18 cellular contexts compared by ENCODE assay signal in the genomic region with DNA sequence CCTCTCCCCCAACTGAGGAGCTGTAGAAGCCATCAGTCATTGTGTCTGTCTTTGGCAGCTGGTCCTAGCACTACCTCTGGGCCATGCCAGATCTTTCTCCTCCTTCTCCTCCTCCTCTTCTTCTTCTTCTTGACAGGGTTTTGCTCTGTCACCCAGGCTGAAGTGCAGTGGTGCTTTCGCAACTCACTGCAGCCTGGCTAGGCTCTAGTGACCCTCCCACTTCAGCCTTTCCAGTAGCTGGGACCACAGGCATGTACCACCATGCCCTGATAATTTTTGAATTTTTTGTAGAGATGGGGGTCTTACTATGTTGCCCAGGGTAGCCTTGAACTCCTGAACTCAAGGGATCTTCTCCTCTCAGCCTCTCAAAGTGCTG.
"Had no signal": no experiment of that assay in that cellular context is flagged by ENCODE, and none has a peak within 500 bp of the region (broad histone marks: within the 10 kb centered on the region; RNA-seq: fewer than 3 reads in every experiment).

No MANE protein-coding gene starts in this region.

- H3K4me3 ChIP-seq: gastroesophageal sphincter, lower lobe of right lung, skin epidermis, upper lobe of left lung had no signal

- H3K27me3 ChIP-seq: brain microvascular endothelial cell, upper lobe of left lung had no signal

- H3K27ac ChIP-seq: brain microvascular endothelial cell, gastroesophageal sphincter, lower lobe of right lung, skin epidermis, upper lobe of left lung had no signal

- H3K4me2 ChIP-seq: SK-N-SH had no signal

- H3K9me3 ChIP-seq: gastroesophageal sphincter, lower lobe of right lung, SK-N-SH, upper lobe of left lung had no signal

- H3K9ac ChIP-seq: SK-N-SH had no signal

- H3K36me3 ChIP-seq: brain microvascular endothelial cell, gastroesophageal sphincter, lower lobe of right lung, upper lobe of left lung had no signal

- DNase-seq: activated B cell treated with CpG ODN at 0.5 μM for 24 hours; activated CD4-positive, alpha-beta T cell treated with anti-CD3 and anti-CD28 coated beads, Interleukin-2, amount 50 U/mL, for 1 hour; activated CD8-positive, alpha-beta memory T cell treated with anti-CD3 and anti-CD28 coated beads, Interleukin-2, amount 50 U/mL, for 4 hours; activated effector memory CD4-positive, alpha-beta T cell treated with Interleukin-2 at 50 U/mL for 16 hours; activated naive CD8-positive, alpha-beta T cell treated with anti-CD3 and anti-CD28 coated beads, Interleukin-2, amount 50 U/mL, for 24 hours; activated T-cell treated with anti-CD3 and anti-CD28 coated beads, Interleukin-2, amount 50 U/mL, for 4 hours; brain microvascular endothelial cell; cortex of kidney; left colon; lower lobe of right lung; retina; SK-N-SH; stimulated activated CD4-positive, alpha-beta T cell treated with anti-CD3 and anti-CD28 coated beads, Interleukin-15, amount 100 ng/mL, for 24 hours; stimulated activated CD4-positive, alpha-beta T cell treated with anti-CD3 and anti-CD28 coated beads, Interleukin-2, amount 100 ng/mL, for 48 hours; upper lobe of left lung had no signal

- H3K4me1 ChIP-seq: gastroesophageal sphincter, lower lobe of right lung, upper lobe of left lung had no signal

- ATAC-seq: activated naive CD8-positive, alpha-beta T cell treated with anti-CD3 and anti-CD28 coated beads, Interleukin-2, amount 50 U/mL, for 24 hours; activated T-cell treated with anti-CD3 and anti-CD28 coated beads, Interleukin-2, amount 50 U/mL, for 4 hours; gastroesophageal sphincter; lower lobe of right lung; natural killer cell treated with Interleukin-12 subunit alpha and Interleukin-12 subunit beta and Interleukin-15 and Interleukin-18, amount 100 ng/mL, for 72 hours had no signal
